In genomic region chr11:30984827-30985226, GRCh38 we compare ENCODE assay signal across 2 cellular contexts.
TF ChIP-seq lines count a peak whose summit lies in the region.

No MANE protein-coding gene starts in this region.

TF ChIP-seq in SK-N-SH, 30 proteins besides CTCF, POLR2A, EP300 and RAD21 (continued from another document):
- TF ChIP-seq, protein P1, sequence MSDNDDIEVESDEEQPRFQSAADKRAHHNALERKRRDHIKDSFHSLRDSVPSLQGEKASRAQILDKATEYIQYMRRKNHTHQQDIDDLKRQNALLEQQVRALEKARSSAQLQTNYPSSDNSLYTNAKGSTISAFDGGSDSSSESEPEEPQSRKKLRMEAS (IDR thresholded peaks at IDR 0.05; ENCODE audit: low read depth): no peak
- TF ChIP-seq USF2 (IDR thresholded peaks at IDR 0.05; ENCODE audit: borderline replicate concordance, low read depth, low read length) (no peak), TEAD4 (IDR thresholded peaks at IDR 0.05; ENCODE audit: borderline replicate concordance, insufficient read depth) (no peak), RCOR1 (IDR thresholded peaks at IDR 0.05; ENCODE audit: low read length) (no peak), JUND (IDR thresholded peaks at IDR 0.05) (peak; percentile 28)

TF ChIP-seq in H1, 55 proteins besides CTCF, POLR2A, EP300 and RAD21 (continued from another document):
- TF ChIP-seq JUN (IDR thresholded peaks at IDR 0.05; ENCODE audit: low read depth, low read length): no peak
- no peak for TF ChIP-seq YY1 (IDR thresholded peaks at IDR 0.05; ENCODE audit: low read depth, low read length)
- TF ChIP-seq RFX5 (IDR thresholded peaks at IDR 0.05; ENCODE audit: borderline replicate concordance, low read depth, low read length): no peak
- TF ChIP-seq SIRT6 (IDR thresholded peaks at IDR 0.05; ENCODE audit: low read length): no peak
- TF ChIP-seq CHD2 (IDR thresholded peaks at IDR 0.05; ENCODE audit: low read length): no peak
- TF ChIP-seq KDM4A (IDR thresholded peaks at IDR 0.05; ENCODE audit: low read depth, low read length, severe bottlenecking): no peak
- TF ChIP-seq CHD1 (IDR thresholded peaks at IDR 0.05; ENCODE audit: low read depth, low read length): no peak
- no peak for TF ChIP-seq EZH2 (IDR thresholded peaks at IDR 0.05; ENCODE audit: low read depth, low read length, severe bottlenecking)
- TF ChIP-seq JUND (IDR thresholded peaks at IDR 0.05; ENCODE audit: low read length): no peak
- TF ChIP-seq FOSL1 (IDR thresholded peaks at IDR 0.05; ENCODE audit: insufficient read depth, low read depth, low read length): no peak
- TF ChIP-seq CEBPB (IDR thresholded peaks at IDR 0.05; ENCODE audit: low read depth, low read length): no peak
- no peak for TF ChIP-seq NANOG (IDR thresholded peaks at IDR 0.05; ENCODE audit: insufficient read depth, low read depth, low read length, poor library complexity, severe bottlenecking)
- TF ChIP-seq ASH2L (IDR thresholded peaks at IDR 0.05; ENCODE audit: low read length): no peak
- TF ChIP-seq USF2 (IDR thresholded peaks at IDR 0.05; ENCODE audit: low read length): no peak
